12 cellular contexts compared by ENCODE assay signal in the genomic region with DNA sequence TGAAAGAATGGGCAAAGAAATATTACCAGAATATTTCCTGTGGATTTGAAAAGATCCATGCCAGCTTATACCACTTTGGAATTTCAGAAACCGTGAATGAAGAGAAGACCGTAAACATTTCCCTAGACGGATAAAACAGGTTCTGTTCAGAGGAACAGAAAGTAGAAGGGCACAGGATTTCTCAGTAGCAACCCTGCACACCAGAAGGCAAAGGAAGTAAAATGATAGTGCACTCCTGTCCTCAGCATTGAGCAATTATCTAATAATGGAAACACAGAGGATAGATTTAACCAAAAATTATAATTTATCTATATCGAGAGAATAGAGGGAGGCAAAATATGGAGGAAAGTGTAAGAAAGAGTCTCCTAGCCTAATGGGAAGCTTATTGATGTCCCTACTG.
A peak's percentile ranks its signal among the peaks of the same experiment; 100 is the strongest.
DNase-seq lines count a peak whose midpoint lies in the region; ATAC-seq, FAIRE-seq and TF ChIP-seq lines count a peak whose summit lies in the region.
"Had no signal": no experiment of that assay in that cellular context is flagged by ENCODE, and none has a peak within 500 bp of the region (broad histone marks: within the 10 kb centered on the region; RNA-seq: fewer than 3 reads in every experiment).

No MANE protein-coding gene starts in this region.

- ATAC-seq in Right ventricle myocardium inferior, result no peak
- ATAC-seq in HepG2, result no peak; the same call in 2 of the 3 replicates
- ATAC-seq in GM19455 (IDR thresholded peaks at IDR 0.05; ENCODE audit: unreplicated experiment), result no peak

- peak overlapping the region; percentile 63 for H3K27ac ChIP-seq in left ventricle myocardium inferior (replicated peaks)
- peak overlapping the region; percentile 59 for H3K27ac ChIP-seq in HepG2 (ENCODE audit: extremely low read length, insufficient read depth, low read length)
- H3K27ac ChIP-seq: ovary had no signal

- TF ChIP-seq EP300 in HepG2 (IDR thresholded peaks at IDR 0.05; ENCODE audit: low read depth in 2 of 2, low read length in 2 of 2), result no peak
- TF ChIP-seq EP300 in HepG2 (CRISPR knock-in tag; IDR thresholded peaks at IDR 0.05; ENCODE audit: borderline replicate concordance), result no peak

- FAIRE-seq in HepG2 (lab: Jason Lieb, UNC) (no peak), urothelium cell line (lab: Jason Lieb, UNC) (no peak)

- H4K20me1 ChIP-seq in HepG2 (ENCODE audit: insufficient read depth, low read length), result no peaks in the 10 kb centered on the region

- CTCF ChIA-PET in HepG2 (lab: Yijun Ruan, JAX; ENCODE audit: low intra/inter-chr PET ratio, low total read pairs), result no interaction called here

- no peaks in the 10 kb centered on the region for H3K79me2 ChIP-seq in HepG2 (ENCODE audit: insufficient read depth, low read length)

- H3K9ac ChIP-seq in HepG2 (ENCODE audit: insufficient read depth, low read depth, low read length), result peak overlapping the region; percentile 64

- H2AFZ ChIP-seq in HepG2 (ENCODE audit: low read length), result no peak overlapping the region

- no peak overlapping the region for H3K4me3 ChIP-seq in left ventricle myocardium inferior
- peak overlapping the region; percentile 30 for H3K4me3 ChIP-seq in WI38 (ENCODE audit: low read depth, low read length)
- peak overlapping the region; percentile 19 to 65 (median 62); a peak in 5 of 6 replicates for H3K4me3 ChIP-seq in HepG2 (replicated peaks in 1 of 3; ENCODE audit: insufficient read depth in 1 of 3, low read depth in 2 of 3, low read length in 3 of 3)
- H3K4me3 ChIP-seq: ovary had no signal

- TF ChIP-seq POLR2A in HepG2 (IDR thresholded peaks at IDR 0.05; ENCODE audit: insufficient read depth in 1 of 2, low read depth in 2 of 2, low read length in 2 of 2), result no peak

- H3K36me3 ChIP-seq in left ventricle myocardium inferior (no peaks in the 10 kb centered on the region), HepG2 (replicated peaks in 1 of 2; ENCODE audit: control insufficient read depth in 1 of 2, insufficient read depth in 2 of 2, low read length in 2 of 2) (no peaks in the 10 kb centered on the region)
- H3K36me3 ChIP-seq: ovary had no signal

- DNase-seq in left ventricle myocardium inferior (no peak), Right ventricle myocardium inferior (ENCODE audit: missing footprints) (no peak), HepG2 (ENCODE audit: low spot score) (no peak), ecto neural progenitor cell (ENCODE audit: low spot score) (no peak), urothelium cell line (ENCODE audit: low spot score) (no peak)
- no peak for DNase-seq in stimulated activated CD4-positive, alpha-beta T cell treated with anti-CD3 and anti-CD28 coated beads, Interleukin-4, amount 100 ng/mL, for 1 hour
- DNase-seq: activated effector memory CD4-positive, alpha-beta T cell treated with Interleukin-2 at 50 U/mL for 16 hours; DMS53; NCI-H748 treated with DMSO at 0.1 percent for 48 hours; ovary had no signal

- H3K4me2 ChIP-seq in HepG2 (ENCODE audit: low read depth, low read length), result peak overlapping the region; percentile 91

- TF ChIP-seq RAD21 in HepG2 (CRISPR knock-in tag; IDR thresholded peaks at IDR 0.05), result no peak

- BruUV-seq in HepG2 (replicated peaks; lab: Mats Ljungman, UMichigan), result no TSS peak

- peaks cover 14% of the 10 kb centered on the region for H3K9me3 ChIP-seq in left ventricle myocardium inferior (replicated peaks)
- H3K9me3 ChIP-seq in HepG2 (ENCODE audit: low read length), result peaks cover 12% of the 10 kb centered on the region
- H3K9me3 ChIP-seq: ovary had no signal

- no peak for TF ChIP-seq CTCF in left ventricle myocardium inferior (IDR thresholded peaks at IDR 0.05; ENCODE audit: borderline replicate concordance)
- no peak for TF ChIP-seq CTCF in WI38 (IDR thresholded peaks at IDR 0.05; ENCODE audit: low read depth, low read length)
- no peak for TF ChIP-seq CTCF in HepG2 (CRISPR knock-in tag; IDR thresholded peaks at IDR 0.05)

- intact Hi-C loops in left ventricle myocardium inferior (cut with micrococcal nuclease) (no loop called here), Right ventricle myocardium inferior (cut with DNase I) (no loop called here), HepG2 (cut with micrococcal nuclease; ENCODE audit: unreplicated experiment) (no loop called here)

- in situ Hi-C loops in HepG2 (cut with HindIII; ENCODE audit: extremely low pct_ligation_motif_present, low pct_unique_long_range_greater_than_20kb), result no loop called here

- POLR2A ChIA-PET in HepG2 (lab: Yijun Ruan, JAX), result interaction anchor here (1.2 to 1.3 kb wide), 2 partner anchors 41 to 121 kb away, joined by 3 to 5 read pairs; no protein-coding TSS in a partner anchor

- H3K4me1 ChIP-seq in left ventricle myocardium inferior (peaks cover 44% of the 10 kb centered on the region), HepG2 (ENCODE audit: insufficient read depth, low read length) (peaks cover 71% of the 10 kb centered on the region)

- WGBS in HepG2 (ENCODE audit: low lambda C conversion rate), result 6% methylated on average over 4 of the region's 4 CpGs

- H3K27me3 ChIP-seq in left ventricle myocardium inferior (ENCODE audit: low read depth) (no peaks in the 10 kb centered on the region), HepG2 (ENCODE audit: control insufficient read depth in 1 of 2, insufficient read depth in 2 of 2, low read length in 2 of 2) (peaks cover 0 to 3% of the 10 kb centered on the region in 2 experiments; a peak in 1 of 5 replicates)
- H3K27me3 ChIP-seq: ovary had no signal

TF ChIP-seq in HepG2, 621 proteins besides CTCF, POLR2A, EP300 and RAD21:
- TF ChIP-seq ZSCAN30 (CRISPR knock-in tag; IDR thresholded peaks at IDR 0.05), result no peak
- TF ChIP-seq, protein P1, sequence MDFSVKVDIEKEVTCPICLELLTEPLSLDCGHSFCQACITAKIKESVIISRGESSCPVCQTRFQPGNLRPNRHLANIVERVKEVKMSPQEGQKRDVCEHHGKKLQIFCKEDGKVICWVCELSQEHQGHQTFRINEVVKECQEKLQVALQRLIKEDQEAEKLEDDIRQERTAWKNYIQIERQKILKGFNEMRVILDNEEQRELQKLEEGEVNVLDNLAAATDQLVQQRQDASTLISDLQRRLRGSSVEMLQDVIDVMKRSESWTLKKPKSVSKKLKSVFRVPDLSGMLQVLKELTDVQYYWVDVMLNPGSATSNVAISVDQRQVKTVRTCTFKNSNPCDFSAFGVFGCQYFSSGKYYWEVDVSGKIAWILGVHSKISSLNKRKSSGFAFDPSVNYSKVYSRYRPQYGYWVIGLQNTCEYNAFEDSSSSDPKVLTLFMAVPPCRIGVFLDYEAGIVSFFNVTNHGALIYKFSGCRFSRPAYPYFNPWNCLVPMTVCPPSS (IDR thresholded peaks at IDR 0.05), result no peak
- 0 out of 2 replicates have a peak, but pooled peaks have one; percentile 11 for TF ChIP-seq SIN3A (IDR thresholded peaks at IDR 0.05; ENCODE audit: borderline replicate concordance, low read depth, low read length)
- TF ChIP-seq TEF (CRISPR knock-in tag; IDR thresholded peaks at IDR 0.05), result no peak
- TF ChIP-seq ISL2 (CRISPR knock-in tag; IDR thresholded peaks at IDR 0.05), result 0 out of 2 replicates have a peak, but pooled peaks have one; percentile 2
- no peak for TF ChIP-seq ZXDC (CRISPR knock-in tag; IDR thresholded peaks at IDR 0.05)
- no peak for TF ChIP-seq GABPB1 (CRISPR knock-in tag; IDR thresholded peaks at IDR 0.05)
- TF ChIP-seq ZNF670 (CRISPR knock-in tag; IDR thresholded peaks at IDR 0.05; ENCODE audit: borderline replicate concordance), result 0 out of 2 replicates have a peak, but pooled peaks have one; percentile 54
- TF ChIP-seq, protein P2, sequence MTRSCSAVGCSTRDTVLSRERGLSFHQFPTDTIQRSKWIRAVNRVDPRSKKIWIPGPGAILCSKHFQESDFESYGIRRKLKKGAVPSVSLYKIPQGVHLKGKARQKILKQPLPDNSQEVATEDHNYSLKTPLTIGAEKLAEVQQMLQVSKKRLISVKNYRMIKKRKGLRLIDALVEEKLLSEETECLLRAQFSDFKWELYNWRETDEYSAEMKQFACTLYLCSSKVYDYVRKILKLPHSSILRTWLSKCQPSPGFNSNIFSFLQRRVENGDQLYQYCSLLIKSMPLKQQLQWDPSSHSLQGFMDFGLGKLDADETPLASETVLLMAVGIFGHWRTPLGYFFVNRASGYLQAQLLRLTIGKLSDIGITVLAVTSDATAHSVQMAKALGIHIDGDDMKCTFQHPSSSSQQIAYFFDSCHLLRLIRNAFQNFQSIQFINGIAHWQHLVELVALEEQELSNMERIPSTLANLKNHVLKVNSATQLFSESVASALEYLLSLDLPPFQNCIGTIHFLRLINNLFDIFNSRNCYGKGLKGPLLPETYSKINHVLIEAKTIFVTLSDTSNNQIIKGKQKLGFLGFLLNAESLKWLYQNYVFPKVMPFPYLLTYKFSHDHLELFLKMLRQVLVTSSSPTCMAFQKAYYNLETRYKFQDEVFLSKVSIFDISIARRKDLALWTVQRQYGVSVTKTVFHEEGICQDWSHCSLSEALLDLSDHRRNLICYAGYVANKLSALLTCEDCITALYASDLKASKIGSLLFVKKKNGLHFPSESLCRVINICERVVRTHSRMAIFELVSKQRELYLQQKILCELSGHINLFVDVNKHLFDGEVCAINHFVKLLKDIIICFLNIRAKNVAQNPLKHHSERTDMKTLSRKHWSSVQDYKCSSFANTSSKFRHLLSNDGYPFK (CRISPR knock-in tag; IDR thresholded peaks at IDR 0.05; ENCODE audit: borderline replicate concordance), result no peak
